ENCODE assay signal across 13 cellular contexts in genomic region chr16:3007059-3007956, GRCh38. TPM values are rescaled to one million over a fixed set of nuclear protein-coding genes. Genes with fewer than 3 reads are reported as not detected.
DNase-seq lines count a peak whose midpoint lies in the region; ATAC-seq and TF ChIP-seq lines count a peak whose summit lies in the region.
"Had no signal": no experiment of that assay in that cellular context is flagged by ENCODE, and none has a peak within 500 bp of the region (broad histone marks: within the 10 kb centered on the region; RNA-seq: fewer than 3 reads in every experiment).

No MANE protein-coding gene starts in this region.

- intact Hi-C loops in left colon (cut with DNase I, micrococcal nuclease): no loop called here

- peaks cover 18% of the 10 kb centered on the region for H3K4me1 Mint-ChIP-seq in T-helper 17 cell

- H2AFZ ChIP-seq in SK-N-SH (ENCODE audit: low read depth): no peak overlapping the region

- TF ChIP-seq RAD21 in SK-N-SH (IDR thresholded peaks at IDR 0.05; ENCODE audit: low read length): no peak

- no peaks in the 10 kb centered on the region for H3K79me2 ChIP-seq in SK-N-SH (ENCODE audit: insufficient read depth)

- POLR2A ChIA-PET in HEK293T (lab: Yijun Ruan, JAX) (interaction anchor here (0.7 to 5.3 kb wide), 4 partner anchors 14 to 91 kb away, joined by 3 to 60 read pairs (median 4); partner anchors contain the start of genes CLDN6, HCFC1R1, PKMYT1 and THOC6), SK-N-SH (lab: Yijun Ruan, JAX) (no interaction called here)

- 76% methylated on average over 9 of the region's 13 CpGs for WGBS in SK-N-SH (ENCODE audit: low lambda C conversion rate)

- H3K4me3 ChIP-seq in H7 (ENCODE audit: insufficient read depth, low read depth, low read length) (peak overlapping the region; percentile 12; the same call in 1 of the 2 replicates), SK-N-SH (ENCODE audit: low read depth in 2 of 2, low read length in 1 of 2) (no peak overlapping the region)

- DNase-seq in AML-193 (lab: John Stamatoyannopoulos, UW): peak; percentile 41 to 58
- DNase-seq in H7: peak; percentile 71
- DNase-seq in T-helper 17 cell: no peak
- peak; percentile 78 to 87 for DNase-seq in left colon
- DNase-seq in HEK293T (ENCODE audit: extremely low spot score): no peak
- DNase-seq in HuH-7 (ENCODE audit: low spot score): no peak
- DNase-seq in SK-N-SH: no peak
- DNase-seq: activated effector memory CD4-positive, alpha-beta T cell treated with anti-CD3 and anti-CD28 coated beads, Interleukin-2, amount 50 U/mL, for 16 hours; effector CD8-positive, alpha-beta T cell; NCI-H2171 treated with DMSO at 0.1 percent for 48 hours; stimulated activated naive CD4-positive, alpha-beta T cell treated with Interleukin-2 at 50 U/mL for 16 hours had no signal

- TF ChIP-seq CTCF in SK-N-SH (IDR thresholded peaks at IDR 0.05): no peak

- no peaks in the 10 kb centered on the region for H3K36me3 Mint-ChIP-seq in T-helper 17 cell (ENCODE audit: low read depth)

- no peak overlapping the region for H3K27ac ChIP-seq in SK-N-SH (ENCODE audit: low read depth in 2 of 2, low read length in 1 of 2)

- H3K9ac ChIP-seq in SK-N-SH: no peak overlapping the region

- no peak for TF ChIP-seq EP300 in SK-N-SH (IDR thresholded peaks at IDR 0.05; ENCODE audit: borderline replicate concordance in 1 of 2, low read depth in 1 of 2, low read length in 1 of 2)

- H3K9me3 ChIP-seq in T-helper 17 cell (ENCODE audit: control insufficient read depth, low read length, poor library complexity, severe bottlenecking) (no peaks in the 10 kb centered on the region), SK-N-SH (no peaks in the 10 kb centered on the region)

- ATAC-seq in T-helper 17 cell: no peak
- ATAC-seq in left colon: peak; percentile 64
- ATAC-seq in HG02973 (IDR thresholded peaks at IDR 0.05; ENCODE audit: unreplicated experiment): no peak

- H3K27me3 Mint-ChIP-seq in T-helper 17 cell: no peaks in the 10 kb centered on the region

- H3K4me3 Mint-ChIP-seq in T-helper 17 cell: peak overlapping the region; percentile 84

- no peaks in the 10 kb centered on the region for H3K9me2 ChIP-seq in SK-N-SH

- no peaks in the 10 kb centered on the region for H4K20me1 ChIP-seq in SK-N-SH (ENCODE audit: insufficient read depth)

- H3K27me3 ChIP-seq in H7 (ENCODE audit: control insufficient read depth, insufficient read depth, low read length) (peaks cover 2% of the 10 kb centered on the region; the same call in 1 of the 2 replicates), SK-N-SH (ENCODE audit: insufficient read depth) (no peaks in the 10 kb centered on the region)

- H3K36me3 ChIP-seq in H7 (replicated peaks; ENCODE audit: control insufficient read depth, insufficient read depth, low read length) (no peaks in the 10 kb centered on the region; the same call in 1 of the 2 replicates), SK-N-SH (replicated peaks in 1 of 2; ENCODE audit: control insufficient read depth in 1 of 2, insufficient read depth in 2 of 2, low read length in 1 of 2) (no peaks in the 10 kb centered on the region)

- no peak overlapping the region for H3K27ac Mint-ChIP-seq in T-helper 17 cell

- H3F3A ChIP-seq in SK-N-SH (replicated peaks; ENCODE audit: insufficient read depth): no peaks in the 10 kb centered on the region

- H3K4me2 ChIP-seq in SK-N-SH: no peak overlapping the region

- CTCF ChIA-PET in HEK293T (lab: Yijun Ruan, JAX) (interaction anchor here (1.3 to 1.6 kb wide), 2 partner anchors 11 to 21 kb away, joined by 3 to 10 read pairs; partner anchors contain the start of gene CLDN6), SK-N-SH (lab: Yijun Ruan, JAX) (interaction anchor here (1.0 to 8.2 kb wide), 5 partner anchors 13 to 124 kb away, joined by 3 to 72 read pairs (median 6); partner anchors contain the start of genes CLDN6, HCFC1R1, THOC6 and TNFRSF12A)

- peaks cover 0 to 3% of the 10 kb centered on the region in 2 experiments; a peak in 1 of 4 replicates for H3K4me1 ChIP-seq in SK-N-SH (ENCODE audit: control insufficient read depth in 1 of 2, insufficient read depth in 2 of 2, low read depth in 1 of 2, low read length in 1 of 2)

TF ChIP-seq in HEK293T, 16 proteins besides CTCF, POLR2A, EP300 and RAD21:
- no peak for TF ChIP-seq LEF1 (IDR thresholded peaks at IDR 0.05; ENCODE audit: borderline replicate concordance)
- TF ChIP-seq BHLHE40 (IDR thresholded peaks at IDR 0.05; ENCODE audit: borderline replicate concordance): no peak
- no peak for TF ChIP-seq ELF4 (IDR thresholded peaks at IDR 0.05)
- TF ChIP-seq TARDBP (IDR thresholded peaks at IDR 0.05): no peak
- TF ChIP-seq ARNT (IDR thresholded peaks at IDR 0.05): no peak
- TF ChIP-seq SUZ12 (IDR thresholded peaks at IDR 0.05): no peak
- TF ChIP-seq FOXA1 (IDR thresholded peaks at IDR 0.05): no peak
- TF ChIP-seq CTBP1 (IDR thresholded peaks at IDR 0.05; ENCODE audit: borderline replicate concordance): no peak
- no peak for TF ChIP-seq NFRKB (IDR thresholded peaks at IDR 0.05)
- no peak for TF ChIP-seq PKNOX1 (IDR thresholded peaks at IDR 0.05)

TF ChIP-seq in SK-N-SH, 30 proteins besides CTCF, POLR2A, EP300 and RAD21 (continues in another document):
- TF ChIP-seq MEF2A (IDR thresholded peaks at IDR 0.05; ENCODE audit: borderline replicate concordance, low read depth): no peak
- no peak for TF ChIP-seq POLR2AphosphoS5 (IDR thresholded peaks at IDR 0.05; ENCODE audit: low read depth, low read length)
- TF ChIP-seq PBX3 (IDR thresholded peaks at IDR 0.05): no peak
- TF ChIP-seq IRF3 (IDR thresholded peaks at IDR 0.05; ENCODE audit: low read depth, low read length): no peak
- no peak for TF ChIP-seq JUND (IDR thresholded peaks at IDR 0.05)
- no peak for TF ChIP-seq SIN3A (IDR thresholded peaks at IDR 0.05; ENCODE audit: borderline replicate concordance, low read depth, low read length)
- no peak for TF ChIP-seq RFX5 (IDR thresholded peaks at IDR 0.05; ENCODE audit: low read length)
- TF ChIP-seq TCF12 (IDR thresholded peaks at IDR 0.05): no peak
- TF ChIP-seq FOXJ3 (CRISPR knock-in tag; IDR thresholded peaks at IDR 0.05): no peak

RNA-seq across cellular contexts. Expression of gene CLDN9, which starts 5.4 kb away (rescaled TPM):
- total RNA-seq in H7 (2014; rRNA removed; shearing (Covaris generic)): 0.21 and 0.48 TPM in 2 replicates
- total RNA-seq in T-helper 17 cell (not detected), left colon (under 1 TPM; 0.40 to 0.42 TPM)
- polyA plus RNA-seq in SK-N-SH (2012; rRNA removed): 0.08 TPM in 1 of 2 replicates, not detected in the other
- not detected in 2 replicates for polyA plus RNA-seq in SK-N-SH (2012; cell fraction: cytosol; rRNA removed)
- 0.52 and 0.67 TPM in 2 replicates for polyA plus RNA-seq in SK-N-SH (2012; cell fraction: nucleus; rRNA removed)

RNA-seq across cellular contexts. Expression of gene CLDN6, which starts 10.7 kb away (rescaled TPM):
- 426 and 528 TPM in 2 replicates for total RNA-seq in H7 (2014; rRNA removed; shearing (Covaris generic))
- not detected for total RNA-seq in T-helper 17 cell
- total RNA-seq in left colon: not detected
- 0.20 and 0.24 TPM in 2 replicates for polyA plus RNA-seq in SK-N-SH (2012; rRNA removed)
- 0.20 and 0.22 TPM in 2 replicates for polyA plus RNA-seq in SK-N-SH (2012; cell fraction: cytosol; rRNA removed)
- 0.29 and 0.59 TPM in 2 replicates for polyA plus RNA-seq in SK-N-SH (2012; cell fraction: nucleus; rRNA removed)
- total RNA-seq: T-helper 1 cell treated with Interleukin-12 subunit alpha and Interleukin-12 subunit beta and Interleukin-4 antibody, amounts not matched to agents 30 ng/mL and 1 ng/mL, for 36 hours had no signal

RNA-seq across cellular contexts. Expression of gene TNFRSF12A, which starts 12.9 kb away (rescaled TPM):
- 144 and 171 TPM in 2 replicates for total RNA-seq in H7 (2014; rRNA removed; shearing (Covaris generic))
- 1 to 10 TPM in 1 of 2 donors, under 1 TPM in 1; 0.92 to 1.3 TPM for total RNA-seq in T-helper 17 cell
- total RNA-seq in left colon: 10 to 100 TPM; 10.5 to 19.3 TPM
- 374 and 393 TPM in 2 replicates for polyA plus RNA-seq in SK-N-SH (2012; rRNA removed)
- 170 and 271 TPM in 2 replicates for polyA plus RNA-seq in SK-N-SH (2012; cell fraction: cytosol; rRNA removed)
- polyA plus RNA-seq in SK-N-SH (2012; cell fraction: nucleus; rRNA removed): 272 and 346 TPM in 2 replicates

RNA-seq across cellular contexts. Expression of gene HCFC1R1, which starts 16.4 kb away (rescaled TPM):
- 114 and 156 TPM in 2 replicates for total RNA-seq in H7 (2014; rRNA removed; shearing (Covaris generic))
- 10 to 100 TPM; 10.6 to 14.4 TPM for total RNA-seq in T-helper 17 cell
- total RNA-seq in left colon: 10 to 100 TPM; 26.6 to 31.4 TPM
- 34.7 and 54.9 TPM in 2 replicates for polyA plus RNA-seq in SK-N-SH (2012; rRNA removed)
- 28.1 and 29.7 TPM in 2 replicates for polyA plus RNA-seq in SK-N-SH (2012; cell fraction: cytosol; rRNA removed)
- polyA plus RNA-seq in SK-N-SH (2012; cell fraction: nucleus; rRNA removed): 22.2 and 40.4 TPM in 2 replicates

RNA-seq across cellular contexts. Expression of gene THOC6, which starts 16.5 kb away (rescaled TPM):
- total RNA-seq in H7 (2014; rRNA removed; shearing (Covaris generic)): 69.1 and 81.4 TPM in 2 replicates
- total RNA-seq in T-helper 17 cell (10 to 100 TPM; 21.3 to 23.7 TPM), left colon (10 to 100 TPM; 18.8 to 19.3 TPM)
- polyA plus RNA-seq in SK-N-SH (2012; rRNA removed): 35.7 and 37.7 TPM in 2 replicates
- 11.7 and 20.7 TPM in 2 replicates for polyA plus RNA-seq in SK-N-SH (2012; cell fraction: cytosol; rRNA removed)
- 114 and 139 TPM in 2 replicates for polyA plus RNA-seq in SK-N-SH (2012; cell fraction: nucleus; rRNA removed)

Comparison
In these comparisons a context has a peak if more than half of its experiments do, and no peak if none do; other contexts are left out.
1. DNase-seq: peak in AML-193 (2 of 2), H7 (single experiment) and left colon (2 of 2); none in T-helper 17 cell (0 of 3), HEK293T (single experiment), HuH-7 (single experiment) and SK-N-SH (single experiment).
2. RNA of gene CLDN6, which starts 10.7 kb away (total RNA-seq): 426 to 528 TPM in H7; not detected in T-helper 17 cell and not detected in left colon; every median in the first group is over 100 times any median in the second.